In genomic region chr19:35150445-35150844, GRCh38 we compare ENCODE assay signal across 17 cellular contexts. TPM values are rescaled to one million over a fixed set of nuclear protein-coding genes. Genes with fewer than 3 reads are reported as not detected.
"Had no signal": no experiment of that assay in that cellular context is flagged by ENCODE, and none has a peak within 500 bp of the region (broad histone marks: within the 10 kb centered on the region; RNA-seq: fewer than 3 reads in every experiment).

No MANE protein-coding gene starts in this region.

- DNase-seq: activated CD4-positive, alpha-beta T cell treated with anti-CD3 and anti-CD28 coated beads, Interleukin-2, amount 10 ng/mL, durations not matched to agents 24 days and 14 days; activated gamma-delta T cell treated with Interleukin-2 at 50 U/mL for 16 hours; effector CD8-positive, alpha-beta T cell; esophagus squamous epithelium; left ventricle myocardium superior; sigmoid colon; stimulated activated CD4-positive, alpha-beta T cell treated with anti-CD3 and anti-CD28 coated beads, Interleukin-4, amount 100 ng/mL, for 24 hours; stimulated activated naive B cell treated with anti-CD40 and anti-IgM and Interleukin-4, amounts not matched to agents 10 μg/mL and 1 μg/mL and 100 μg/mL, for 72 hours; T-cell; T-helper 9 cell; tibial artery had no signal

- H3K36me3 Mint-ChIP-seq: activated naive CD8-positive, alpha-beta T cell; T-cell had no signal

- H3K27ac ChIP-seq: esophagus squamous epithelium, sigmoid colon, tibial artery had no signal

- H3K4me3 Mint-ChIP-seq: activated CD4-positive, alpha-beta T cell treated with anti-CD3 and anti-CD28 coated beads, Interleukin-2, amount 10 ng/mL, durations not matched to agents 24 days and 14 days; activated naive CD8-positive, alpha-beta T cell; dendritic cell treated with granulocyte-macrophage colony-stimulating factor and Interleukin-4, amounts not matched to agents 40 ng/mL and 50 ng/mL, for 4 days; stimulated activated naive B cell treated with anti-CD40 and anti-IgM and Interleukin-4, amounts not matched to agents 10 μg/mL and 1 μg/mL and 100 μg/mL, for 72 hours; T-cell had no signal

- H3K4me3 ChIP-seq: esophagus squamous epithelium, sigmoid colon, tibial artery had no signal

- ATAC-seq: left ventricle myocardium superior; stimulated activated naive B cell treated with anti-CD40 and anti-IgM and Interleukin-4, amounts not matched to agents 10 μg/mL and 1 μg/mL and 100 μg/mL, for 72 hours; T-cell had no signal

- H3K27ac Mint-ChIP-seq: activated CD4-positive, alpha-beta T cell treated with anti-CD3 and anti-CD28 coated beads, Interleukin-2, amount 10 ng/mL, durations not matched to agents 24 days and 14 days; activated naive CD8-positive, alpha-beta T cell; dendritic cell treated with granulocyte-macrophage colony-stimulating factor and Interleukin-4, amounts not matched to agents 40 ng/mL and 50 ng/mL, for 4 days; stimulated activated naive B cell treated with anti-CD40 and anti-IgM and Interleukin-4, amounts not matched to agents 10 μg/mL and 1 μg/mL and 100 μg/mL, for 72 hours had no signal

- H3K27me3 Mint-ChIP-seq: activated naive CD8-positive, alpha-beta T cell; T-cell had no signal

- H3K9me3 ChIP-seq: esophagus squamous epithelium, sigmoid colon, tibial artery had no signal

- H3K9me3 Mint-ChIP-seq: activated CD4-positive, alpha-beta T cell treated with anti-CD3 and anti-CD28 coated beads, Interleukin-2, amount 10 ng/mL, durations not matched to agents 24 days and 14 days; dendritic cell treated with granulocyte-macrophage colony-stimulating factor and Interleukin-4, amounts not matched to agents 40 ng/mL and 50 ng/mL, for 4 days; stimulated activated naive B cell treated with anti-CD40 and anti-IgM and Interleukin-4, amounts not matched to agents 10 μg/mL and 1 μg/mL and 100 μg/mL, for 72 hours; T-cell had no signal

- H3K36me3 ChIP-seq: esophagus squamous epithelium, sigmoid colon, tibial artery had no signal

RNA-seq across cellular contexts. Expression of gene FXYD7, which starts 7.4 kb away (rescaled TPM):
- total RNA-seq: activated CD8-positive, alpha-beta memory T cell treated with anti-CD3 and anti-CD28 coated beads for 36 hours; bronchial epithelial cell; endothelial cell of umbilical vein; esophagus squamous epithelium; left ventricle myocardium superior; myocyte had no signal
- polyA plus RNA-seq: endothelial cell of umbilical vein had no signal

RNA-seq across cellular contexts. Expression of gene FXYD1, which starts 11.8 kb away (rescaled TPM):
- total RNA-seq: activated CD8-positive, alpha-beta memory T cell treated with anti-CD3 and anti-CD28 coated beads for 36 hours; bronchial epithelial cell; endothelial cell of umbilical vein had no signal
- polyA plus RNA-seq: endothelial cell of umbilical vein had no signal

RNA-seq across cellular contexts. Expression of gene LGI4, which starts 15.6 kb away (rescaled TPM):
- total RNA-seq: activated CD8-positive, alpha-beta memory T cell treated with anti-CD3 and anti-CD28 coated beads for 36 hours; bronchial epithelial cell; endothelial cell of umbilical vein had no signal
- polyA plus RNA-seq: endothelial cell of umbilical vein had no signal

RNA-seq across cellular contexts. Expression of gene FXYD3, which starts 34.8 kb away (rescaled TPM):
- total RNA-seq: activated CD4-positive, alpha-beta T cell treated with anti-CD3 and anti-CD28 coated beads, Interleukin-2, amount 10 ng/mL, durations not matched to agents 24 days and 14 days; activated CD8-positive, alpha-beta memory T cell treated with anti-CD3 and anti-CD28 coated beads for 36 hours; endothelial cell of umbilical vein had no signal
- polyA plus RNA-seq: endothelial cell of umbilical vein had no signal
